Comparison of ENCODE assay signal across 9 cellular contexts in the genomic region with DNA sequence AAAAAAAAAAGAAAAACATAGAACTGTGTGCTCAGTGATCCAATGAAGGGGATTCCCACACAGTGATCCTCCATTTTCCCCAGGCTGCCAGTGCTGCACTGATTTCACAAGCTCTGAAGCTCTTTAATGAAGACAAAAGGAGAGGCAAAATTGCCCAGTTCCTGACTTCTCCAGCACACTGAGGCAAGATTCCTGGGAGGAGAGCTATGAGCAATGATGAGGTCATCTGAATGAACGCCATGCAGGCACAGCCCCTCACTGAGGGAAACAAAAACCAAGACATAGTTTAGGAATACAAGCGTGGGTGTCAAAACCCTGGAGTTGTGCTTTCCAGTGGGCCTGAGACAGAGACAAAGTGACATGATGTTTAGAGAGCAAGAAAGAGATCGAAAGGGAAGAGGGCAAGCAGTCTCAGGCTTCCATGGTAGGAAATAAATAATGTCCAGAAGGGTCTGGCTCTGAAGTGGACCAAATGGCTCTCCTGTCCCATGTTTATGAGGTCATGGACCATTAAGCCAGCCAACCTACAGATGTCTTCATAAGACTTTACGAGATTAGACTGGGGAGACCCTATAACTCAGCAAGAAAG. TPM values are rescaled to one million over a fixed set of nuclear protein-coding genes. Genes with fewer than 3 reads are reported as not detected.
A peak's percentile ranks its signal among the peaks of the same experiment; 100 is the strongest.
DNase-seq lines count a peak whose midpoint lies in the region; ATAC-seq and TF ChIP-seq lines count a peak whose summit lies in the region.
"Had no signal": no experiment of that assay in that cellular context is flagged by ENCODE, and none has a peak within 500 bp of the region (broad histone marks: within the 10 kb centered on the region; RNA-seq: fewer than 3 reads in every experiment).

No MANE protein-coding gene starts in this region.

- peak overlapping the region; percentile 29 for H3K27ac ChIP-seq in WERI-Rb-1
- H3K27ac ChIP-seq in heart left ventricle, result peak overlapping the region in 11 of 12 donors; percentile 8 to 72 (median 46)
- peak overlapping the region; percentile 40 for H3K27ac ChIP-seq in skeletal muscle tissue (ENCODE audit: low read depth, low read length)

- H3K9me3 ChIP-seq in WERI-Rb-1 (ENCODE audit: severe bottlenecking) (no peaks in the 10 kb centered on the region), heart left ventricle (no peaks in the 10 kb centered on the region), skeletal muscle tissue (ENCODE audit: control insufficient read depth in 3 of 3, low read length in 3 of 3) (no peaks in the 10 kb centered on the region)

- H3K4me3 ChIP-seq in WERI-Rb-1 (ENCODE audit: low read depth, low read length) (no peak overlapping the region), heart left ventricle (no peak overlapping the region), skeletal muscle tissue (ENCODE audit: low read length in 3 of 3) (no peak overlapping the region)

- H3K27ac Mint-ChIP-seq in activated CD4-positive, alpha-beta T cell treated with anti-CD3 and anti-CD28 coated beads, Interleukin-2, amount 10 ng/mL, durations not matched to agents 24 days and 14 days, result no peak overlapping the region

- H3K4me3 Mint-ChIP-seq in activated CD4-positive, alpha-beta T cell treated with anti-CD3 and anti-CD28 coated beads, Interleukin-2, amount 10 ng/mL, durations not matched to agents 24 days and 14 days, result no peak overlapping the region

- no peak overlapping the region for H3K9ac ChIP-seq in skeletal muscle tissue (ENCODE audit: low read depth in 1 of 3, low read length in 3 of 3)

- peaks cover 14% of the 10 kb centered on the region for H3K4me1 Mint-ChIP-seq in activated CD4-positive, alpha-beta T cell treated with anti-CD3 and anti-CD28 coated beads, Interleukin-2, amount 10 ng/mL, durations not matched to agents 24 days and 14 days

- intact Hi-C loops in heart left ventricle (cut with DNase I), result no loop called here
- intact Hi-C loops in activated CD4-positive, alpha-beta T cell treated with anti-CD3 and anti-CD28 coated beads, Interleukin-2, amount 10 ng/mL, durations not matched to agents 24 days and 14 days (cut with micrococcal nuclease), result no loop called here

- H3K27me3 ChIP-seq in WERI-Rb-1 (ENCODE audit: insufficient read depth, low read depth, severe bottlenecking) (no peaks in the 10 kb centered on the region), heart left ventricle (no peaks in the 10 kb centered on the region), skeletal muscle tissue (ENCODE audit: control insufficient read depth in 3 of 3, insufficient read depth in 3 of 3, low read length in 3 of 3) (no peaks in the 10 kb centered on the region)

- peaks cover 4% of the 10 kb centered on the region for H3K27me3 Mint-ChIP-seq in activated CD4-positive, alpha-beta T cell treated with anti-CD3 and anti-CD28 coated beads, Interleukin-2, amount 10 ng/mL, durations not matched to agents 24 days and 14 days

- no peaks in the 10 kb centered on the region; the same call in 1 of the 2 replicates for H3K36me3 ChIP-seq in WERI-Rb-1
- no peaks in the 10 kb centered on the region for H3K36me3 ChIP-seq in heart left ventricle
- no peaks in the 10 kb centered on the region for H3K36me3 ChIP-seq in skeletal muscle tissue (ENCODE audit: control insufficient read depth in 3 of 3, insufficient read depth in 3 of 3, low read length in 3 of 3)

- TF ChIP-seq POLR2A in heart left ventricle (IDR thresholded peaks at IDR 0.05), result no peak

- DNase-seq in GM04503 (ENCODE audit: low read depth), result peak; percentile 96
- no peak for DNase-seq in WERI-Rb-1
- DNase-seq in heart left ventricle, result peak in 2 of 5 donors; percentile 30 to 46
- no peak for DNase-seq in NCI-H2196 (lab: John Stamatoyannopoulos, UW; ENCODE audit: unreplicated experiment)
- DNase-seq in activated CD4-positive, alpha-beta T cell treated with anti-CD3 and anti-CD28 coated beads, Interleukin-2, amount 10 ng/mL, durations not matched to agents 24 days and 14 days, result no peak
- DNase-seq in activated CD4-positive, CD25-positive, alpha-beta regulatory T cell (lab: John Stamatoyannopoulos, UW), result no peak
- DNase-seq: Kasumi-1 had no signal

- H3K4me1 ChIP-seq in heart left ventricle (peaks cover 0 to 36% (median 10%) of the 10 kb centered on the region in 12 donors), skeletal muscle tissue (ENCODE audit: control insufficient read depth in 3 of 3, insufficient read depth in 3 of 3, low read length in 3 of 3) (peaks cover 4 to 12% (median 5%) of the 10 kb centered on the region in 3 donors)

- ATAC-seq in heart left ventricle, result peak; percentile 24 to 93 (median 89)
- ATAC-seq in HG02571 (IDR thresholded peaks at IDR 0.05; ENCODE audit: unreplicated experiment), result no peak

- H3K36me3 Mint-ChIP-seq in activated CD4-positive, alpha-beta T cell treated with anti-CD3 and anti-CD28 coated beads, Interleukin-2, amount 10 ng/mL, durations not matched to agents 24 days and 14 days (ENCODE audit: low read depth), result peaks cover 12% of the 10 kb centered on the region

- no peak for TF ChIP-seq CTCF in WERI-Rb-1 (IDR thresholded peaks at IDR 0.05; ENCODE audit: low read depth, low read length)
- no peak for TF ChIP-seq CTCF in heart left ventricle (IDR thresholded peaks at IDR 0.05)

- WGBS in heart left ventricle, 4 donors, result 71 to 84% (median 80%) methylated on average over 4 of the region's 4 CpGs

- H3K9me3 Mint-ChIP-seq in activated CD4-positive, alpha-beta T cell treated with anti-CD3 and anti-CD28 coated beads, Interleukin-2, amount 10 ng/mL, durations not matched to agents 24 days and 14 days, result no peaks in the 10 kb centered on the region

RNA-seq across cellular contexts. Expression of gene SMUG1, which starts 40.9 kb away (rescaled TPM):
- total RNA-seq in heart left ventricle (10 to 100 TPM; 10.5 to 18.9 (median 15.7) TPM), skeletal muscle tissue (27.7 TPM)
- 10 to 100 TPM; 13.3 to 21.9 TPM for polyA plus RNA-seq in heart left ventricle
- total RNA-seq in activated CD4-positive, alpha-beta T cell treated with anti-CD3 and anti-CD28 coated beads, Interleukin-2, amount 10 ng/mL, durations not matched to agents 24 days and 14 days, result 28.2 and 28.8 TPM in 2 replicates

RNA-seq across cellular contexts. Expression of gene CBX5, which starts 50.2 kb away (rescaled TPM):
- total RNA-seq in heart left ventricle (10 to 100 TPM; 22.3 to 59.5 (median 49.4) TPM), skeletal muscle tissue (49.6 TPM)
- 10 to 100 TPM; 18.4 to 32.1 TPM for polyA plus RNA-seq in heart left ventricle
- total RNA-seq in activated CD4-positive, alpha-beta T cell treated with anti-CD3 and anti-CD28 coated beads, Interleukin-2, amount 10 ng/mL, durations not matched to agents 24 days and 14 days, result 108 and 113 TPM in 2 replicates

RNA-seq across cellular contexts. Expression of gene HNRNPA1, which starts 50.8 kb away (rescaled TPM):
- total RNA-seq in heart left ventricle (100 to 1,000 TPM; 129 to 565 (median 396) TPM), skeletal muscle tissue (467 TPM)
- polyA plus RNA-seq in heart left ventricle, result 100 to 1,000 TPM; 315 to 735 TPM
- 1,861 and 1,892 TPM in 2 replicates for total RNA-seq in activated CD4-positive, alpha-beta T cell treated with anti-CD3 and anti-CD28 coated beads, Interleukin-2, amount 10 ng/mL, durations not matched to agents 24 days and 14 days
